ENCODE assay signal across 8 cellular contexts in the genomic region with DNA sequence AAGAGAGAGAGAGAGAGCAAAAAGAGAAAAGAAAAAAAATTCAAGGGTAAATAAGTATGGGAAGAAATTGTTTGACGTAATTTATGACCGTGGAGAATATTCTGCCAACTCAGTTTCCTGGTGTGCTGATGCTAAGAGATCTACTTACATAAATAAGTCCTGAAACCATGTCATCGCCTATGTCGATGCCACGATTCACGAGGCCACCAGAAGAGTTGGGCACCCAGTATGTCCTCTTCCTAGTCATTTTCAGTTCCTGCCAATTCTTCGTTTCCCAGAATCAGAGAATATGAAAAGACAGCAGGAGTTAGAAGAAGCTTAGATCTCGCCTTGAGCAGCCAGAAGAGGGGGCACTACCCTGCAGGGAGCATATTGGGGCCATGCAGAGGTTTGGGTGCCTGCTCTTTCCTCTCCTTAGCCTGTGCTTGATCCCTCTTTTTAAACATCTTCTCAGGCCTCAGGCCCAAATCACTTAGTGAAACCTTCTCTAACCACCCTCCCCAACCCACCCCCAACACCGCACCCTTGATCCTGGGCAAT. TPM values are rescaled to one million over a fixed set of nuclear protein-coding genes. Genes with fewer than 3 reads are reported as not detected.
DNase-seq lines count a peak whose midpoint lies in the region; ATAC-seq and TF ChIP-seq lines count a peak whose summit lies in the region.

No MANE protein-coding gene starts in this region.

- TF ChIP-seq CTCF in upper lobe of right lung (IDR thresholded peaks at IDR 0.05), result peak; percentile 34

- H3K36me3 Mint-ChIP-seq in activated naive CD4-positive, alpha-beta T cell treated with anti-CD3 and anti-CD28 coated beads for 36 hours (ENCODE audit: low read depth), result no peaks in the 10 kb centered on the region

- no peaks in the 10 kb centered on the region for H3K36me3 ChIP-seq in upper lobe of right lung

- no peaks in the 10 kb centered on the region for H3K4me1 ChIP-seq in upper lobe of right lung

- no peak overlapping the region for H3K4me3 Mint-ChIP-seq in activated naive CD4-positive, alpha-beta T cell treated with anti-CD3 and anti-CD28 coated beads for 36 hours

- peaks cover 2% of the 10 kb centered on the region for H3K27me3 Mint-ChIP-seq in activated naive CD4-positive, alpha-beta T cell treated with anti-CD3 and anti-CD28 coated beads for 36 hours (ENCODE audit: low read depth)

- H3K27ac Mint-ChIP-seq in activated naive CD4-positive, alpha-beta T cell treated with anti-CD3 and anti-CD28 coated beads for 36 hours, result peak overlapping the region; percentile 50

- no peaks in the 10 kb centered on the region for H3K9me3 ChIP-seq in upper lobe of right lung

- H3K4me3 ChIP-seq in upper lobe of right lung, result no peak overlapping the region

- H3K27ac ChIP-seq in upper lobe of right lung, result no peak overlapping the region

- intact Hi-C loops in activated naive CD4-positive, alpha-beta T cell treated with anti-CD3 and anti-CD28 coated beads for 36 hours (cut with micrococcal nuclease), result loop anchor here (1.0 to 10.0 kb wide), 7 partner anchors 13 to 1259 kb away; partner anchors contain the start of genes DNAJA2 and LONP2
- intact Hi-C loops in upper lobe of right lung (cut with DNase I), result no loop called here

- H3K27me3 ChIP-seq in upper lobe of right lung, result no peaks in the 10 kb centered on the region

- peaks cover 21% of the 10 kb centered on the region for H3K4me1 Mint-ChIP-seq in activated naive CD4-positive, alpha-beta T cell treated with anti-CD3 and anti-CD28 coated beads for 36 hours (ENCODE audit: low read depth)

- ATAC-seq in GM21619 (IDR thresholded peaks at IDR 0.05; ENCODE audit: unreplicated experiment) (peak; percentile 70), upper lobe of right lung (peak; percentile 66)

- H3K9me3 Mint-ChIP-seq in activated naive CD4-positive, alpha-beta T cell treated with anti-CD3 and anti-CD28 coated beads for 36 hours, result no peaks in the 10 kb centered on the region

- CTCF ChIA-PET in activated naive CD4-positive, alpha-beta T cell treated with anti-CD3 and anti-CD28 coated beads for 36 hours (lab: Charles Lee), result interaction anchor here (0.5 to 1.8 kb wide), 5 partner anchors 14 to 398 kb away, joined by 3 to 5 read pairs (median 3); partner anchors contain the start of gene ABCC11

- DNase-seq in EL, result peak; percentile 35
- peak; percentile 33 for DNase-seq in NCI-H1105 treated with DMSO at 0.1 percent for 48 hours (lab: John Stamatoyannopoulos, UW)
- DNase-seq in activated naive CD4-positive, alpha-beta T cell treated with anti-CD3 and anti-CD28 coated beads for 36 hours, result peak; percentile 73
- DNase-seq in islet precursor cell, result peak; percentile 63
- DNase-seq in upper lobe of right lung, result no peak
- no peak for DNase-seq in effector CD8-positive, alpha-beta T cell (lab: John Stamatoyannopoulos, UW)
- DNase-seq in HuH-7.5 (ENCODE audit: low spot score), result no peak

RNA-seq across cellular contexts. Expression of gene LONP2, which starts 12.4 kb away (rescaled TPM):
- 10 to 100 TPM; 49.9 to 53.9 TPM for total RNA-seq in activated naive CD4-positive, alpha-beta T cell treated with anti-CD3 and anti-CD28 coated beads for 36 hours
- total RNA-seq in upper lobe of right lung, result 63.3 TPM

RNA-seq across cellular contexts. Expression of gene ABCC11, which starts 15.6 kb away (rescaled TPM):
- under 1 TPM; 0.15 to 0.24 TPM for total RNA-seq in activated naive CD4-positive, alpha-beta T cell treated with anti-CD3 and anti-CD28 coated beads for 36 hours
- not detected for total RNA-seq in upper lobe of right lung

Comparison
In these comparisons a context has a peak if more than half of its experiments do, and no peak if none do; other contexts are left out.
1. DNase-seq: peak in EL (single experiment), NCI-H1105 treated with DMSO at 0.1 percent for 48 hours (single experiment), activated naive CD4-positive, alpha-beta T cell treated with anti-CD3 and anti-CD28 coated beads for 36 hours (single experiment) and islet precursor cell (single experiment); none in upper lobe of right lung (single experiment), effector CD8-positive, alpha-beta T cell (single experiment) and HuH-7.5 (single experiment).